Comparison of ENCODE assay signal across 17 cellular contexts in genomic region chr21:16644690-16645089, GRCh38.
"Had no signal": no experiment of that assay in that cellular context is flagged by ENCODE, and none has a peak within 500 bp of the region (broad histone marks: within the 10 kb centered on the region; RNA-seq: fewer than 3 reads in every experiment).

No MANE protein-coding gene starts in this region.

- H3K36me3 ChIP-seq: cardiac muscle cell, neutrophil, WERI-Rb-1 had no signal

- H3K27ac ChIP-seq: cardiac muscle cell, neutrophil, WERI-Rb-1 had no signal

- H3K4me3 ChIP-seq: cardiac muscle cell, mucosa of descending colon had no signal

- H3K9me3 ChIP-seq: mucosa of descending colon, neutrophil had no signal

- H3K27me3 ChIP-seq: cardiac muscle cell, neutrophil had no signal

- DNase-seq: activated CD4-positive, alpha-beta memory T cell treated with anti-CD3 and anti-CD28 coated beads, Interleukin-2, amount 10 ng/mL, durations not matched to agents 7 days and 5 days; activated CD4-positive, alpha-beta T cell treated with anti-CD3 and anti-CD28 coated beads for 36 hours; activated gamma-delta T cell; activated naive CD8-positive, alpha-beta T cell treated with anti-CD3 and anti-CD28 coated beads for 36 hours; activated T-cell treated with anti-CD3 and anti-CD28 coated beads, Interleukin-2, amount 50 U/mL, for 48 hours; anterior cingulate cortex; head of caudate nucleus; left colon; mucosa of descending colon; naive thymus-derived CD8-positive, alpha-beta T cell; posterior cingulate gyrus; small intestine; substantia nigra; trophoblast cell; WERI-Rb-1 had no signal
